ENCODE assay signal across 1 cellular context in the genomic region with DNA sequence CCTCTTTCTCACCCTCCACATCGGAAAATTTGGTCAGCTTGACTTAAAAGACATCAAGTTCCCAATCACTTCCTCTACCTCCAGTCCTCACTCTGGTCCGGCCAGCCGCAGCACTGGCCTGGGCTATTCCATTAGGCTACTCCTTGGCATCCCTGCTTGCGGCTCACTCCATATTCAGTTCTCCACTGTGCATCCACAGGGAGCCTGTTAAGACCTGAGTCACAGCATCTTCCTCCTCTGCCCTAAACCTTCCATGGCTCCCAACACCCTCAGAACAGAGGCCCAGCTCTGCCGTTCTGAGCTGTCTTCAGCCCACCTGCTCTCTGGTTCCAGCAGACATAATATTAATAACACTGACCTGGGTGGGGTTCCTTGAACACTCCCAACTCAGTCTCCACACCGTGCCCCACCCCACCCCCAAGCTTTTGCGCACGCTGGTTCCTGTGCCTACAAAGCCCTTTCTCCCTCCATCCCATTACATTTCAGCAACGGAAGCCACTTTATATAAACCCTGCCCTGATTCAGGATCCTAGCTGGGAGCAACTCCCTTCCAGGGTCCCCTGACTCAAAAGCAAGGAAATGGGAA.
TF ChIP-seq lines count a peak whose summit lies in the region.

No MANE protein-coding gene starts in this region.

TF ChIP-seq in K562, 482 proteins besides CTCF, POLR2A, EP300 and RAD21 (continued from another document):
- TF ChIP-seq POU5F1 (IDR thresholded peaks at IDR 0.05; ENCODE audit: borderline replicate concordance, low read depth, low read length, partially characterized antibody) (no peak), USF2 (CRISPR knock-in tag; IDR thresholded peaks at IDR 0.05) (0 out of 2 replicates have a peak, but pooled peaks have one; percentile 6), RBM39 (optimal IDR thresholded peaks at IDR 0.05; ENCODE audit: low read depth, low read length) (peak; percentile 55), ZNF830 (CRISPR knock-in tag; IDR thresholded peaks at IDR 0.05) (no peak), KDM1A (IDR thresholded peaks at IDR 0.05) (peak; percentile 17 to 38; a peak in 1 of 4 replicates), PHTF2 (CRISPR knock-in tag; IDR thresholded peaks at IDR 0.05) (no peak), SIN3A (IDR thresholded peaks at IDR 0.05; ENCODE audit: borderline replicate concordance in 2 of 2, control insufficient read depth in 1 of 2, low read depth in 2 of 2, low read length in 2 of 2) (0 out of 4 replicates have a peak, but pooled peaks of 1 of the 2 experiments have one; percentile 31), ZBTB5 (IDR thresholded peaks at IDR 0.05) (peak; percentile 94)
- TF ChIP-seq, protein P1, sequence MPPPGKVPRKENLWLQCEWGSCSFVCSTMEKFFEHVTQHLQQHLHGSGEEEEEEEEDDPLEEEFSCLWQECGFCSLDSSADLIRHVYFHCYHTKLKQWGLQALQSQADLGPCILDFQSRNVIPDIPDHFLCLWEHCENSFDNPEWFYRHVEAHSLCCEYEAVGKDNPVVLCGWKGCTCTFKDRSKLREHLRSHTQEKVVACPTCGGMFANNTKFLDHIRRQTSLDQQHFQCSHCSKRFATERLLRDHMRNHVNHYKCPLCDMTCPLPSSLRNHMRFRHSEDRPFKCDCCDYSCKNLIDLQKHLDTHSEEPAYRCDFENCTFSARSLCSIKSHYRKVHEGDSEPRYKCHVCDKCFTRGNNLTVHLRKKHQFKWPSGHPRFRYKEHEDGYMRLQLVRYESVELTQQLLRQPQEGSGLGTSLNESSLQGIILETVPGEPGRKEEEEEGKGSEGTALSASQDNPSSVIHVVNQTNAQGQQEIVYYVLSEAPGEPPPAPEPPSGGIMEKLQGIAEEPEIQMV (tag; conservative IDR thresholded peaks at IDR 0.05; ENCODE audit: low read depth) = peak; percentile 99
- TF ChIP-seq, protein P2, sequence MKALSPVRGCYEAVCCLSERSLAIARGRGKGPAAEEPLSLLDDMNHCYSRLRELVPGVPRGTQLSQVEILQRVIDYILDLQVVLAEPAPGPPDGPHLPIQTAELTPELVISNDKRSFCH (CRISPR knock-in tag; IDR thresholded peaks at IDR 0.05) = no peak
- TF ChIP-seq, protein P2 (tag; IDR thresholded peaks at IDR 0.05) = 0 out of 2 replicates have a peak, but pooled peaks have one; percentile 28
- TF ChIP-seq, protein P3, sequence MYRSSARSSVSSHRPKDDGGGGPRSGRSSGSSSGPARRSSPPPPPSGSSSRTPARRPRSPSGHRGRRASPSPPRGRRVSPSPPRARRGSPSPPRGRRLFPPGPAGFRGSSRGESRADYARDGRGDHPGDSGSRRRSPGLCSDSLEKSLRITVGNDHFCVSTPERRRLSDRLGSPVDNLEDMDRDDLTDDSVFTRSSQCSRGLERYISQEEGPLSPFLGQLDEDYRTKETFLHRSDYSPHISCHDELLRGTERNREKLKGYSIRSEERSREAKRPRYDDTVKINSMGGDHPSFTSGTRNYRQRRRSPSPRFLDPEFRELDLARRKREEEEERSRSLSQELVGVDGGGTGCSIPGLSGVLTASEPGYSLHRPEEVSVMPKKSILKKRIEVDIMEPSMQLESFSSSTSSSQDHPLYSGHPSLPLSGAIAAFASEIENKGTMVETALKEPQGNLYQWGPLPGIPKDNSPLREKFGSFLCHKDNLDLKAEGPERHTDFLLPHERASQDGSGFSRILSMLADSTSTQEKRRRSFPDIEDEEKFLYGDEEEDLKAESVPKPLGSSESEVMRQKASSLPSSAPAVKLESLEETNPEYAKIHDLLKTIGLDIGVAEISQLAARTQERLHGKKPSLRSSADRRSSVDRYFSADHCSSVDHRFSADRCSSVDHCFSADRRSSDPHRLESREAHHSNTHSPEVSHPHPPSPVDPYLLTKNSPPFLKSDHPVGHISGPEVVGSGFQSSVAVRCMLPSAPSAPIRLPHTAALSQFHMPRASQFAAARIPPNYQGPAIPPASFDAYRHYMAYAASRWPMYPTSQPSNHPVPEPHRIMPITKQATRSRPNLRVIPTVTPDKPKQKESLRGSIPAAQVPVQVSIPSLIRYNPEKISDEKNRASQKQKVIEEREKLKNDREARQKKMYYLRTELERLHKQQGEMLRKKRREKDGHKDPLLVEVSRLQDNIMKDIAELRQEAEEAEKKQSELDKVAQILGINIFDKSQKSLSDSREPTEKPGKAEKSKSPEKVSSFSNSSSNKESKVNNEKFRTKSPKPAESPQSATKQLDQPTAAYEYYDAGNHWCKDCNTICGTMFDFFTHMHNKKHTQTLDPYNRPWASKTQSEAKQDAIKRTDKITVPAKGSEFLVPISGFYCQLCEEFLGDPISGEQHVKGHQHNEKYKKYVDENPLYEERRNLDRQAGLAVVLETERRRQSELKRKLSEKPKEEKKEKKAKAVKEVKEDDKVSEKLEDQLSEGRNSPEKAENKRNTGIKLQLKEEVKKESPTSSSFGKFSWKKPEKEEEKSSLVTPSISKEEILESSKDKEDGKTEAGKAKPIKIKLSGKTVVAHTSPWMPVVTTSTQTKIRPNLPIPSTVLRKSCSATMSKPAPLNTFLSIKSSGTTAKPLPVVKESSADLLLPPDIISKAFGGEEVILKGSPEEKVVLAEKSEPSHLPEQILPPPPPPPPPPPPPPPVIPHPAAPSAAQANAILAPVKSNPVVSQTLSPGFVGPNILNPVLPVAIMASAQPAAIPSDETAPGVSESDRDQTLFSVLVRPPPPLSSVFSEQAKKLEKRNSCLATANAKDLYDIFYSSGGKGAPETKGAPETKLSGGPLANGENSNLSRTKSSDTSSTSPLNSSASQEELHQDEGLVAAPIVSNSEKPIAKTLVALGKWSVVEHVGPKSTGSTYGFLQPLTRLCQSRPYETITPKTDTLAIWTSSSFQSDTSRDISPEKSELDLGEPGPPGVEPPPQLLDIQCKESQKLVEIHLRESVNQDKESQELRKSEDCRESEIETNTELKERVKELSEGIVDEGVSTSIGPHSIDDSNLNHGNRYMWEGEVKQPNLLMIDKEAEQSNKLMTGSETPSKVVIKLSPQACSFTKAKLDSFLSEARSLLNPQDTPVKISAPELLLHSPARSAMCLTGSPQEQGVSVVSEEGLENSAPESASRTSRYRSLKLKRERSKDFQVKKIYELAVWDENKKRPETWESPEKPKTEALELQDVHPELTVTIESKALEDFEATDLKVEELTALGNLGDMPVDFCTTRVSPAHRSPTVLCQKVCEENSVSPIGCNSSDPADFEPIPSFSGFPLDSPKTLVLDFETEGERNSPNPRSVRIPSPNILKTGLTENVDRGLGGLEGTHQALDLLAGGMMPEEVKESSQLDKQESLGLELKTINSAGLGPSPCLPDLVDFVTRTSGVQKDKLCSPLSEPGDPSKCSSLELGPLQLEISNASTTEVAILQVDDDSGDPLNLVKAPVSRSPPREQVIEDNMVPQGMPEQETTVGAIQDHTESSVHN (IDR thresholded peaks at IDR 0.05; ENCODE audit: borderline replicate concordance in 1 of 2, low read depth in 1 of 2) = no peak
